In the genomic region with DNA sequence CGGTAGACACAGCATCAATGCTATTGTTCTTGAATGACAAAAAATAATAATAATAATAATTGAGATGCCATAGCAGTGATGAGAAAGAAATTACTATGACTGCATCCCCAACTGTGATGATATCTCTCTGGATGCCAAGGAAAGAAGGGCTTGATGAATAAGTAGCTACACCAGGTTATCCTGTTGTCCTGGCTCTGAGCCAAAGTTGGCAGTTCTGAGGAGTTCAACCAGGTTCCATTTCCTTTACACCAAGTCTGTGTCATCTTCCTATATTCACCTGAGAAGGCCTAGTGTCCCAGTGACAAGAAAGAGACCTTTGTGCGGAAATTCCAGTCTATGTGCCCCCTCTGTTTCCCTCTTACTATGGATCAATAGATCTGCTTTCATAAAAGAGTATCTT, we compare ENCODE assay signal across 1 cellular context.
TF ChIP-seq lines count a peak whose summit lies in the region.

No MANE protein-coding gene starts in this region.

TF ChIP-seq in HepG2, 621 proteins besides CTCF, POLR2A, EP300 and RAD21:
- TF ChIP-seq U2AF1 (optimal IDR thresholded peaks at IDR 0.05; ENCODE audit: low read depth, low read length) (no peak), ZNF556 (CRISPR knock-in tag; IDR thresholded peaks at IDR 0.05; ENCODE audit: borderline replicate concordance) (no peak), CREBL2 (CRISPR knock-in tag; IDR thresholded peaks at IDR 0.05; ENCODE audit: borderline replicate concordance) (no peak), IRX3 (CRISPR knock-in tag; IDR thresholded peaks at IDR 0.05; ENCODE audit: borderline replicate concordance, low read depth) (no peak), MATR3 (CRISPR knock-in tag; IDR thresholded peaks at IDR 0.05) (no peak)
- TF ChIP-seq, protein P1, sequence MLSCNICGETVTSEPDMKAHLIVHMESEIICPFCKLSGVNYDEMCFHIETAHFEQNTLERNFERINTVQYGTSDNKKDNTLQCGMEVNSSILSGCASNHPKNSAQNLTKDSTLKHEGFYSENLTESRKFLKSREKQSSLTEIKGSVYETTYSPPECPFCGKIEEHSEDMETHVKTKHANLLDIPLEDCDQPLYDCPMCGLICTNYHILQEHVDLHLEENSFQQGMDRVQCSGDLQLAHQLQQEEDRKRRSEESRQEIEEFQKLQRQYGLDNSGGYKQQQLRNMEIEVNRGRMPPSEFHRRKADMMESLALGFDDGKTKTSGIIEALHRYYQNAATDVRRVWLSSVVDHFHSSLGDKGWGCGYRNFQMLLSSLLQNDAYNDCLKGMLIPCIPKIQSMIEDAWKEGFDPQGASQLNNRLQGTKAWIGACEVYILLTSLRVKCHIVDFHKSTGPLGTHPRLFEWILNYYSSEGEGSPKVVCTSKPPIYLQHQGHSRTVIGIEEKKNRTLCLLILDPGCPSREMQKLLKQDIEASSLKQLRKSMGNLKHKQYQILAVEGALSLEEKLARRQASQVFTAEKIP (CRISPR knock-in tag; IDR thresholded peaks at IDR 0.05; ENCODE audit: borderline replicate concordance): no peak
